ENCODE assay signal across 8 cellular contexts in genomic region chr1:222814536-222815366, GRCh38. TPM values are rescaled to one million over a fixed set of nuclear protein-coding genes. Genes with fewer than 3 reads are reported as not detected.
DNase-seq lines count a peak whose midpoint lies in the region; ATAC-seq, FAIRE-seq and TF ChIP-seq lines count a peak whose summit lies in the region.

A gene with protein sequence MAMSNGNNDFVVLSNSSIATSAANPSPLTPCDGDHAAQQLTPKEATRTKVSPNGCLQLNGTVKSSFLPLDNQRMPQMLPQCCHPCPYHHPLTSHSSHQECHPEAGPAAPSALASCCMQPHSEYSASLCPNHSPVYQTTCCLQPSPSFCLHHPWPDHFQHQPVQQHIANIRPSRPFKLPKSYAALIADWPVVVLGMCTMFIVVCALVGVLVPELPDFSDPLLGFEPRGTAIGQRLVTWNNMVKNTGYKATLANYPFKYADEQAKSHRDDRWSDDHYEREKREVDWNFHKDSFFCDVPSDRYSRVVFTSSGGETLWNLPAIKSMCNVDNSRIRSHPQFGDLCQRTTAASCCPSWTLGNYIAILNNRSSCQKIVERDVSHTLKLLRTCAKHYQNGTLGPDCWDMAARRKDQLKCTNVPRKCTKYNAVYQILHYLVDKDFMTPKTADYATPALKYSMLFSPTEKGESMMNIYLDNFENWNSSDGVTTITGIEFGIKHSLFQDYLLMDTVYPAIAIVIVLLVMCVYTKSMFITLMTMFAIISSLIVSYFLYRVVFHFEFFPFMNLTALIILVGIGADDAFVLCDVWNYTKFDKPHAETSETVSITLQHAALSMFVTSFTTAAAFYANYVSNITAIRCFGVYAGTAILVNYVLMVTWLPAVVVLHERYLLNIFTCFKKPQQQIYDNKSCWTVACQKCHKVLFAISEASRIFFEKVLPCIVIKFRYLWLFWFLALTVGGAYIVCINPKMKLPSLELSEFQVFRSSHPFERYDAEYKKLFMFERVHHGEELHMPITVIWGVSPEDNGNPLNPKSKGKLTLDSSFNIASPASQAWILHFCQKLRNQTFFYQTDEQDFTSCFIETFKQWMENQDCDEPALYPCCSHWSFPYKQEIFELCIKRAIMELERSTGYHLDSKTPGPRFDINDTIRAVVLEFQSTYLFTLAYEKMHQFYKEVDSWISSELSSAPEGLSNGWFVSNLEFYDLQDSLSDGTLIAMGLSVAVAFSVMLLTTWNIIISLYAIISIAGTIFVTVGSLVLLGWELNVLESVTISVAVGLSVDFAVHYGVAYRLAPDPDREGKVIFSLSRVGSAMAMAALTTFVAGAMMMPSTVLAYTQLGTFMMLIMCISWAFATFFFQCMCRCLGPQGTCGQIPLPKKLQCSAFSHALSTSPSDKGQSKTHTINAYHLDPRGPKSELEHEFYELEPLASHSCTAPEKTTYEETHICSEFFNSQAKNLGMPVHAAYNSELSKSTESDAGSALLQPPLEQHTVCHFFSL (N-terminal part only) (plus strand): TSS chr1:222815039. CDS start chr1:222942824, 127,785 bp downstream.

- H3K4me3 ChIP-seq in ACC112 (ENCODE audit: low read depth, low read length) (peak within 1 kb of the TSS; percentile 88), kidney (ENCODE audit: low read length in 2 of 2) (peak within 1 kb of the TSS; percentile 83 to 91)

- TF ChIP-seq CTCF in kidney (IDR thresholded peaks at IDR 0.05; ENCODE audit: borderline replicate concordance, extremely low read depth, insufficient read depth) = no peak

- H3K36me3 ChIP-seq in ACC112 (ENCODE audit: insufficient read depth, low read length) = no peaks in the 10 kb centered on the region
- H3K36me3 ChIP-seq in kidney (ENCODE audit: control insufficient read depth in 1 of 2, insufficient read depth in 2 of 2, low read length in 2 of 2) = no peaks in the 10 kb centered on the region

- H3K27me3 ChIP-seq in ACC112 (ENCODE audit: insufficient read depth, low read length) = no peaks in the 10 kb centered on the region

- DNase-seq in NCI-H2171 treated with DMSO at 0.1 percent for 48 hours (lab: John Stamatoyannopoulos, UW) = peak; percentile 81
- DNase-seq in activated CD4-positive, alpha-beta T cell treated with anti-CD3 and anti-CD28 coated beads for 1 hour = peak; percentile 60
- DNase-seq in cerebellum (ENCODE audit: low spot score) = peak; percentile 91
- DNase-seq in kidney = peak; percentile 93
- DNase-seq in stimulated activated CD4-positive, alpha-beta T cell treated with anti-CD3 and anti-CD28 coated beads, Interleukin-15, amount 100 ng/mL, for 24 hours = peak; percentile 83

- no peaks in the 10 kb centered on the region for H3K9me3 ChIP-seq in kidney (ENCODE audit: control insufficient read depth in 1 of 2, low read length in 2 of 2)

- peak within 1 kb of the TSS; percentile 61 to 88 for H3K9ac ChIP-seq in kidney (ENCODE audit: low read length in 2 of 2)

- peak within 1 kb of the TSS; percentile 85 for H2AFZ ChIP-seq in ACC112 (ENCODE audit: low read length, unreplicated experiment)

- H3K79me2 ChIP-seq in ACC112 (ENCODE audit: control insufficient read depth, insufficient read depth, low read length, unreplicated experiment) = peaks cover 37% of the 10 kb centered on the region

- ATAC-seq in GM18858 (IDR thresholded peaks at IDR 0.05; ENCODE audit: unreplicated experiment) (peak; percentile 76), HG03064 (IDR thresholded peaks at IDR 0.05; ENCODE audit: low read depth, unreplicated experiment) (peak; percentile 97)

- intact Hi-C loops in kidney (cut with DNase I) = no loop called here

- H3K4me1 ChIP-seq in ACC112 (ENCODE audit: control insufficient read depth, insufficient read depth, low read length, unreplicated experiment) (peaks cover 44% of the 10 kb centered on the region), kidney (ENCODE audit: control insufficient read depth in 1 of 2, insufficient read depth in 1 of 2, low read depth in 1 of 2, low read length in 2 of 2) (peaks cover 0 to 18% of the 10 kb centered on the region in 2 donors)

- FAIRE-seq in kidney (lab: Jason Lieb, UNC) = no peak

- H3K27ac ChIP-seq in ACC112 (ENCODE audit: low read depth, low read length) = peak within 1 kb of the TSS; percentile 87
- peak within 1 kb of the TSS; percentile 87 to 90 for H3K27ac ChIP-seq in kidney (ENCODE audit: low read depth in 2 of 2, low read length in 2 of 2)

RNA-seq across cellular contexts. Expression of the gene that starts here (rescaled TPM):
- 11.2 TPM for total RNA-seq in cerebellum
- 17.5 TPM for total RNA-seq in kidney
- 7.0 TPM for polyA plus RNA-seq in kidney (ENCODE audit: insufficient read depth, low read depth, low replicate concordance)

Comparison
In these comparisons a context has a peak if more than half of its experiments do, and no peak if none do; other contexts are left out.
1. Peak in every context shown above with its lines: DNase-seq, ATAC-seq, H3K4me3 ChIP-seq and H3K27ac ChIP-seq.